ENCODE assay signal across 8 cellular contexts in the genomic region with DNA sequence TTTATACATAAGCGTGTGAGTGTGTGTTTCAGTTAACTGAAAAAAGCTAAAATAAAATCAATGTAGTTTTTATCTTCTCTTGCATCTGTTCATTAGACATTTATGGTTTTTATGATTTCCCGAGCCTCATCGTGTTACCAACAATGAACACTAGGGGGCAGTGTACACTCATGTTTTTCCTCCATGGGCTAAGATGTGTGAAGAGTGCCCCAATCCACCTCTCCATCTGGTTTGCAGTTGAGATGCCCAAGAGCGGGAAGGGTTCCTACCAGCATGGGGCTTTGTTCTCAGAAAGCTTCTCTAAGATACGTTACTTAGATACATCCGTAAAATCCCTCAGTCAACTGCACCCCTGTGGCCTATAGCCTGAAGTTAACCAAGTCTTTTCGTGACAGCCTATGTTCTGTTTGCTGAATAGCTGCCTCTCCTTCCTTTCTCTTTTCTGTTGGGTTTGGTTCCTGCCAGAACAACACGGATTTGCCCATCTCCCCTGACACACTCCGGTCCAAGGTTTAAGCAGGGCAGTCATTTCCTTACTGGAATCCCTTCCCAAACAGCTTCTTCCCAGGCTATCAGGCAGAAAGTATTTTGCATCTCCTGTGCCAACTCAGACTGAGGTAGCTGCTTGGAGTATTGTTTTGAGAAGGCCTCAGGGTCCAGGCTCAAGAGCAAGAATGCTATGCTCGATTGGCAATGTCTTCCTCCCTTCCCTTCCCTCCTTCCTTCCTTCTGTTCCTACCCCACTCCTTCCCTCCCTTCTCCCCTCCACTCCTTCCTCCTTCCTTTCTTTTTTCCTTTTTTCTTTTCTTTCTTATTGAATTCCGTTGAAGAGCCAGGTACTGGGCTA. TPM values are rescaled to one million over a fixed set of nuclear protein-coding genes. Genes with fewer than 3 reads are reported as not detected.
DNase-seq lines count a peak whose midpoint lies in the region; ATAC-seq and TF ChIP-seq lines count a peak whose summit lies in the region.

No MANE protein-coding gene starts in this region.

- intact Hi-C loops in left cardiac atrium (cut with DNase I) (no loop called here), gastrocnemius medialis (cut with DNase I; ENCODE audit: low total_unique reads) (no loop called here)

- peaks cover 8% of the 10 kb centered on the region for H3K4me1 Mint-ChIP-seq in activated naive CD8-positive, alpha-beta T cell treated with anti-CD3 and anti-CD28 coated beads, Interleukin-2, amount 10 ng/mL, durations not matched to agents 7 days and 5 days

- no peak for TF ChIP-seq POLR2A in Peyer's patch (IDR thresholded peaks at IDR 0.05)
- no peak for TF ChIP-seq POLR2A in gastrocnemius medialis (IDR thresholded peaks at IDR 0.05)

- ATAC-seq in activated naive CD8-positive, alpha-beta T cell treated with anti-CD3 and anti-CD28 coated beads, Interleukin-2, amount 10 ng/mL, durations not matched to agents 7 days and 5 days (ENCODE audit: low read depth) = peak; percentile 33
- ATAC-seq in left cardiac atrium (peak; percentile 33 to 65), gastrocnemius medialis (peak in 1 of 2 donors; percentile 30), GM21576 (IDR thresholded peaks at IDR 0.05; ENCODE audit: unreplicated experiment) (no peak)

- H3K9me3 ChIP-seq in DOHH2 (ENCODE audit: control insufficient read depth, insufficient read depth, low read length) = no peaks in the 10 kb centered on the region
- H3K9me3 ChIP-seq in Peyer's patch = peaks cover 0 to 2% (median 0%) of the 10 kb centered on the region in 4 donors
- H3K9me3 ChIP-seq in gastrocnemius medialis = no peaks in the 10 kb centered on the region

- no peaks in the 10 kb centered on the region for H3K36me3 Mint-ChIP-seq in activated naive CD8-positive, alpha-beta T cell treated with anti-CD3 and anti-CD28 coated beads, Interleukin-2, amount 10 ng/mL, durations not matched to agents 7 days and 5 days

- H3K9me2 ChIP-seq in DOHH2 (replicated peaks; ENCODE audit: control insufficient read depth, low read length) = no peaks in the 10 kb centered on the region

- H3K36me3 ChIP-seq in DOHH2 (ENCODE audit: control insufficient read depth, low read length) (no peaks in the 10 kb centered on the region), Peyer's patch (no peaks in the 10 kb centered on the region), gastrocnemius medialis (no peaks in the 10 kb centered on the region)

- no peak overlapping the region for H3K4me2 ChIP-seq in DOHH2 (ENCODE audit: low read length)

- no peaks in the 10 kb centered on the region for H4K20me1 ChIP-seq in DOHH2 (ENCODE audit: control insufficient read depth, insufficient read depth, low read depth, low read length)

- peak; percentile 83 for TF ChIP-seq CTCF in DOHH2 (IDR thresholded peaks at IDR 0.05; ENCODE audit: low read depth, low read length, poor library complexity, severe bottlenecking)
- peak; percentile 43 to 86 (median 66) for TF ChIP-seq CTCF in Peyer's patch (IDR thresholded peaks at IDR 0.05)
- peak; percentile 20 to 70 (median 46) for TF ChIP-seq CTCF in gastrocnemius medialis (IDR thresholded peaks at IDR 0.05 in 4 of 5, conservative IDR thresholded peaks at IDR 0.05 in 1 of 5)

- H3K79me2 ChIP-seq in DOHH2 (ENCODE audit: control insufficient read depth, low read length) = no peaks in the 10 kb centered on the region

- H3K4me3 ChIP-seq in DOHH2 (ENCODE audit: low read length) (no peak overlapping the region), Peyer's patch (no peak overlapping the region), gastrocnemius medialis (no peak overlapping the region)

- H3K27ac ChIP-seq in DOHH2 (ENCODE audit: low read depth, low read length) (no peak overlapping the region), Peyer's patch (no peak overlapping the region), gastrocnemius medialis (no peak overlapping the region)

- no peak overlapping the region for H3K4me3 Mint-ChIP-seq in activated naive CD8-positive, alpha-beta T cell treated with anti-CD3 and anti-CD28 coated beads, Interleukin-2, amount 10 ng/mL, durations not matched to agents 7 days and 5 days

- H3K27me3 Mint-ChIP-seq in activated naive CD8-positive, alpha-beta T cell treated with anti-CD3 and anti-CD28 coated beads, Interleukin-2, amount 10 ng/mL, durations not matched to agents 7 days and 5 days = peaks cover 9% of the 10 kb centered on the region

- no peaks in the 10 kb centered on the region for H3F3A ChIP-seq in DOHH2 (ENCODE audit: control insufficient read depth, insufficient read depth)

- CTCF ChIA-PET in HEK293T (lab: Yijun Ruan, JAX) = interaction anchor here (0.6 to 1.7 kb wide), 5 partner anchors 11 to 68 kb away, joined by 3 to 10 read pairs (median 4); a partner anchor contains a TSS

- in situ Hi-C loops in gastrocnemius medialis (cut with MboI; ENCODE audit: low sequenced_read_pairs in 4 of 4) = loop anchor here in 1 of 4 donors (25.0 kb wide), 1 partner anchor 107 kb away; no protein-coding TSS in a partner anchor

- peaks cover 2% of the 10 kb centered on the region for H3K9me3 Mint-ChIP-seq in activated naive CD8-positive, alpha-beta T cell treated with anti-CD3 and anti-CD28 coated beads, Interleukin-2, amount 10 ng/mL, durations not matched to agents 7 days and 5 days

- POLR2A ChIA-PET in HEK293T (lab: Yijun Ruan, JAX) = interaction anchor here (2.6 kb wide), 1 partner anchor 12 kb away, joined by 14 read pairs; a partner anchor contains a TSS
- POLR2A ChIA-PET in activated naive CD8-positive, alpha-beta T cell treated with anti-CD3 and anti-CD28 coated beads, Interleukin-2, amount 10 ng/mL, durations not matched to agents 7 days and 5 days (lab: Charles Lee) = interaction anchor here (2.7 kb wide), 1 partner anchor 12 kb away, joined by 8 read pairs; a partner anchor contains a TSS

- no peak overlapping the region for H3K27ac Mint-ChIP-seq in activated naive CD8-positive, alpha-beta T cell treated with anti-CD3 and anti-CD28 coated beads, Interleukin-2, amount 10 ng/mL, durations not matched to agents 7 days and 5 days

- no peaks in the 10 kb centered on the region for H3K27me3 ChIP-seq in DOHH2 (ENCODE audit: control insufficient read depth, low read length)
- H3K27me3 ChIP-seq in Peyer's patch = no peaks in the 10 kb centered on the region
- peaks cover 0 to 3% (median 0%) of the 10 kb centered on the region in 3 donors for H3K27me3 ChIP-seq in gastrocnemius medialis

- DNase-seq in HEK293T (ENCODE audit: extremely low spot score) = peak; percentile 68
- peak in 1 of 3 donors; percentile 72 for DNase-seq in Peyer's patch
- DNase-seq in activated naive CD8-positive, alpha-beta T cell treated with anti-CD3 and anti-CD28 coated beads, Interleukin-2, amount 10 ng/mL, durations not matched to agents 7 days and 5 days = no peak
- DNase-seq in left cardiac atrium = no peak
- no peak for DNase-seq in gastrocnemius medialis
- DNase-seq in GOT3 (lab: John Stamatoyannopoulos, UW) = no peak

- H3K4me1 ChIP-seq in DOHH2 (ENCODE audit: control insufficient read depth, low read length) (no peaks in the 10 kb centered on the region), Peyer's patch (no peaks in the 10 kb centered on the region), gastrocnemius medialis (no peaks in the 10 kb centered on the region)

TF ChIP-seq in HEK293T, 16 proteins besides CTCF, POLR2A, EP300 and RAD21:
- TF ChIP-seq ARNT (IDR thresholded peaks at IDR 0.05) = no peak
- 0 out of 2 replicates have a peak, but pooled peaks have one; percentile 30 for TF ChIP-seq L3MBTL2 (conservative IDR thresholded peaks at IDR 0.05)
- TF ChIP-seq NFRKB (IDR thresholded peaks at IDR 0.05) = no peak
- no peak for TF ChIP-seq HDGF (IDR thresholded peaks at IDR 0.05; ENCODE audit: borderline replicate concordance)
- no peak for TF ChIP-seq SUZ12 (IDR thresholded peaks at IDR 0.05)
- TF ChIP-seq ELF4 (IDR thresholded peaks at IDR 0.05) = no peak

RNA-seq across cellular contexts. Expression of a gene that starts 12.9 kb away (rescaled TPM):
- 100 to 1,000 TPM in 1 of 4 donors, 10 to 100 TPM in 3; 57.1 to 235 (median 93.7) TPM for total RNA-seq in Peyer's patch
- 10 to 100 TPM; 57.4 to 60.2 TPM for total RNA-seq in activated naive CD8-positive, alpha-beta T cell treated with anti-CD3 and anti-CD28 coated beads, Interleukin-2, amount 10 ng/mL, durations not matched to agents 7 days and 5 days
- 10 to 100 TPM; 46.7 to 47.5 TPM for total RNA-seq in left cardiac atrium
- 10 to 100 TPM; 70.7 to 78.7 (median 76.2) TPM for total RNA-seq in gastrocnemius medialis
